In genomic region chr12:85588221-85588620, GRCh38 we compare ENCODE assay signal across 18 cellular contexts.
A peak's percentile ranks its signal among the peaks of the same experiment; 100 is the strongest.
DNase-seq lines count a peak whose midpoint lies in the region; ATAC-seq and TF ChIP-seq lines count a peak whose summit lies in the region.
"Had no signal": no experiment of that assay in that cellular context is flagged by ENCODE, and none has a peak within 500 bp of the region (broad histone marks: within the 10 kb centered on the region; RNA-seq: fewer than 3 reads in every experiment).

No MANE protein-coding gene starts in this region.

- H3K9me3 ChIP-seq in spleen (peaks cover 0 to 10% (median 2%) of the 10 kb centered on the region in 8 donors), uterus (no peaks in the 10 kb centered on the region)
- H3K9me3 ChIP-seq: BLaER1, HAP-1 had no signal

- no peaks in the 10 kb centered on the region for H3K27me3 ChIP-seq in spleen (replicated peaks in 1 of 7)
- H3K27me3 ChIP-seq in uterus = no peaks in the 10 kb centered on the region
- H3K27me3 ChIP-seq: BLaER1 had no signal

- no peak overlapping the region for H3K4me3 ChIP-seq in spleen
- no peak overlapping the region for H3K4me3 ChIP-seq in uterus
- H3K4me3 ChIP-seq: BLaER1, HAP-1 had no signal

- intact Hi-C loops in spleen (cut with DNase I; ENCODE audit: low total_unique reads) (no loop called here), uterus (cut with DNase I; ENCODE audit: low total_unique reads) (no loop called here)

- no peaks in the 10 kb centered on the region for H3K4me1 ChIP-seq in spleen
- H3K4me1 ChIP-seq in uterus = no peaks in the 10 kb centered on the region
- H3K4me1 ChIP-seq: BLaER1, HAP-1 had no signal

- peak; percentile 3 for DNase-seq in NCI-H2029 (lab: John Stamatoyannopoulos, UW)
- no peak for DNase-seq in NCI-H2029 treated with DMSO at 0.1 percent for 48 hours (lab: John Stamatoyannopoulos, UW)
- peak; percentile 22 for DNase-seq in amniotic epithelial cell (ENCODE audit: low read depth)
- peak; percentile 3 to 63 for DNase-seq in erythroblast (lab: John Stamatoyannopoulos, UW)
- no peak for DNase-seq in spleen
- no peak for DNase-seq in uterus
- DNase-seq in NCI-H2107 treated with DMSO at 0.1 percent for 48 hours (lab: John Stamatoyannopoulos, UW; ENCODE audit: unreplicated experiment) = no peak
- DNase-seq: 8988T; AML-193; CD8-positive, alpha-beta memory T cell; DMS 273 treated with DMSO at 0.1 percent for 48 hours; DMS79 treated with DMSO at 0.1 percent for 48 hours; EL; HFFc6 had no signal

- no peak for ATAC-seq in HG02870 (IDR thresholded peaks at IDR 0.05; ENCODE audit: unreplicated experiment)
- ATAC-seq: HepG2 had no signal

- TF ChIP-seq CTCF in spleen (IDR thresholded peaks at IDR 0.05 in 8 of 11, conservative IDR thresholded peaks at IDR 0.05 in 3 of 11) (no peak), uterus (IDR thresholded peaks at IDR 0.05) (no peak)

- H3K36me3 ChIP-seq in spleen (no peaks in the 10 kb centered on the region), uterus (no peaks in the 10 kb centered on the region)
- H3K36me3 ChIP-seq: BLaER1, HAP-1 had no signal

- 72 to 90% (median 78%) methylated on average over 2 of the region's 2 CpGs for WGBS in spleen, 5 donors

- peak overlapping the region in 5 of 8 donors; percentile 4 to 49 (median 21) for H3K27ac ChIP-seq in spleen
- H3K27ac ChIP-seq in uterus = no peak overlapping the region
- H3K27ac ChIP-seq: BLaER1 had no signal

- TF ChIP-seq POLR2A in erythroblast (IDR thresholded peaks at IDR 0.05; ENCODE audit: low read length) (no peak), spleen (IDR thresholded peaks at IDR 0.05) (no peak), uterus (IDR thresholded peaks at IDR 0.05) (no peak)

Comparison
In these comparisons a context has a peak if more than half of its experiments do, and no peak if none do; other contexts are left out.
1. DNase-seq: peak in NCI-H2029 (single experiment), amniotic epithelial cell (single experiment) and erythroblast (2 of 2); none in NCI-H2029 treated with DMSO at 0.1 percent for 48 hours (single experiment), spleen (single experiment), uterus (0 of 2) and NCI-H2107 treated with DMSO at 0.1 percent for 48 hours (single experiment).
2. H3K27ac ChIP-seq: peak in spleen (5 of 8); none in uterus (0 of 2).